8 cellular contexts compared by ENCODE assay signal in genomic region chr1:24417681-24418080, GRCh38. TPM values are rescaled to one million over a fixed set of nuclear protein-coding genes. Genes with fewer than 3 reads are reported as not detected.
A peak's percentile ranks its signal among the peaks of the same experiment; 100 is the strongest.
DNase-seq lines count a peak whose midpoint lies in the region; ATAC-seq and TF ChIP-seq lines count a peak whose summit lies in the region.

No MANE protein-coding gene starts in this region.

- H3K27me3 Mint-ChIP-seq in HFFc6 (ENCODE audit: insufficient read depth): peaks cover 8% of the 10 kb centered on the region
- no peaks in the 10 kb centered on the region for H3K27me3 Mint-ChIP-seq in activated naive CD8-positive, alpha-beta T cell treated with anti-CD3 and anti-CD28 coated beads for 36 hours

- H3K36me3 Mint-ChIP-seq in HFFc6 (ENCODE audit: low read depth): peaks cover 39% of the 10 kb centered on the region
- peaks cover 25% of the 10 kb centered on the region for H3K36me3 Mint-ChIP-seq in activated naive CD8-positive, alpha-beta T cell treated with anti-CD3 and anti-CD28 coated beads for 36 hours

- peak; percentile 25 for DNase-seq in AG08395 (ENCODE audit: low spot score)
- peak; percentile 81 for DNase-seq in HFFc6
- no peak for DNase-seq in activated naive CD8-positive, alpha-beta T cell treated with anti-CD3 and anti-CD28 coated beads for 36 hours
- DNase-seq in kidney tubule cell (ENCODE audit: low spot score): peak; percentile 78
- DNase-seq in NCI-H2227 (lab: John Stamatoyannopoulos, UW; ENCODE audit: unreplicated experiment): no peak
- no peak for DNase-seq in effector CD4-positive, alpha-beta T cell
- no peak for DNase-seq in stimulated activated CD4-positive, alpha-beta T cell treated with anti-CD3 and anti-CD28 coated beads, Interleukin-2, amount 100 ng/mL, for 24 hours

- peaks cover 60% of the 10 kb centered on the region for H3K4me1 Mint-ChIP-seq in HFFc6 (ENCODE audit: low read depth)
- H3K4me1 Mint-ChIP-seq in activated naive CD8-positive, alpha-beta T cell treated with anti-CD3 and anti-CD28 coated beads for 36 hours: peaks cover 61% of the 10 kb centered on the region

- H3K9me3 Mint-ChIP-seq in HFFc6: no peaks in the 10 kb centered on the region
- H3K9me3 Mint-ChIP-seq in activated naive CD8-positive, alpha-beta T cell treated with anti-CD3 and anti-CD28 coated beads for 36 hours: no peaks in the 10 kb centered on the region

- ATAC-seq in HG02973 (IDR thresholded peaks at IDR 0.05; ENCODE audit: unreplicated experiment): no peak

- peak overlapping the region; percentile 97 for H3K27ac Mint-ChIP-seq in HFFc6
- H3K27ac Mint-ChIP-seq in activated naive CD8-positive, alpha-beta T cell treated with anti-CD3 and anti-CD28 coated beads for 36 hours: no peak overlapping the region

- TF ChIP-seq CTCF in HFFc6 (IDR thresholded peaks at IDR 0.05): no peak

- peak overlapping the region; percentile 98 for H3K4me3 Mint-ChIP-seq in HFFc6
- peak overlapping the region; percentile 90 for H3K4me3 Mint-ChIP-seq in activated naive CD8-positive, alpha-beta T cell treated with anti-CD3 and anti-CD28 coated beads for 36 hours

RNA-seq across cellular contexts. Expression of gene NIPAL3, which starts 2.1 kb away (rescaled TPM):
- total RNA-seq in HFFc6 (2021; fragmentation: NEBNext Ultra II Directional; extraction: Animal tissue kit (Norgen Biotek cat#: 25700)): 100 to 1,000 TPM in 4 of 6 experiments, 10 to 100 TPM in 2; 97.8 to 164 (median 107) TPM
- 10 to 100 TPM; 34.7 to 37.2 TPM for total RNA-seq in activated naive CD8-positive, alpha-beta T cell treated with anti-CD3 and anti-CD28 coated beads for 36 hours

RNA-seq across cellular contexts. Expression of gene STPG1, which starts 4.1 kb away (rescaled TPM):
- 10 to 100 TPM in 5 of 6 experiments, 1 to 10 TPM in 1; 8.8 to 13.0 (median 11.0) TPM for total RNA-seq in HFFc6 (2021; fragmentation: NEBNext Ultra II Directional; extraction: Animal tissue kit (Norgen Biotek cat#: 25700))
- 1 to 10 TPM; 5.9 to 8.0 TPM for total RNA-seq in activated naive CD8-positive, alpha-beta T cell treated with anti-CD3 and anti-CD28 coated beads for 36 hours

Comparison
In these comparisons a context has a peak if more than half of its experiments do, and no peak if none do; other contexts are left out.
1. DNase-seq: peak in AG08395 (single experiment), HFFc6 (single experiment) and kidney tubule cell (single experiment); none in activated naive CD8-positive, alpha-beta T cell treated with anti-CD3 and anti-CD28 coated beads for 36 hours (single experiment), NCI-H2227 (single experiment), effector CD4-positive, alpha-beta T cell (single experiment) and stimulated activated CD4-positive, alpha-beta T cell treated with anti-CD3 and anti-CD28 coated beads, Interleukin-2, amount 100 ng/mL, for 24 hours (0 of 2).